ENCODE assay signal across 12 cellular contexts in the genomic region with DNA sequence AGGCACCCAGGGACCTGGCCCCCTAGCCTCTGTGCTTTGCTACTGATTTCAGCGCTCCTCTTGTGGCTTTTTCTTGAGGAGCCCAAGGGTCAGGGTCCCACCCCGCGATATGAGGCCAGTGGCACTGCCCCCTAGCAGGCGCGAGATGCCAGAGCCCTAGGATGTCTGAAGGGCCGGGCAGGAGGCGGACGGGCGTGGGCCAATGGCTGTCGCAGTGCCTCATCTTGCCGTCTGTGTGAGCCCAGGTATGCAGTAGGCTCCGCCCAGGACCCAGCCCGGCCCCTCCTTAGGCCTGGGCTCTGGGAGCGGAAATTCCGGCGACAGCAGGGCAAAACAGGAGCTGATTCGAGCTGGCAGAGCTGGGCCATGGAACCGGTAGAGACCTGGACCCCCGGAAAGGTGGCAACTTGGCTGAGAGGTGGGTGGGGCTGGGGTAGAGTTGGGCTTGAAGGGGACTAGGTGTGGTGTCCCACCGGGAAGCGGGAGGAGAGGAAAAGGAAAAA. TPM values are rescaled to one million over a fixed set of nuclear protein-coding genes. Genes with fewer than 3 reads are reported as not detected.
DNase-seq lines count a peak whose midpoint lies in the region; ATAC-seq, FAIRE-seq and TF ChIP-seq lines count a peak whose summit lies in the region.
"Had no signal": no experiment of that assay in that cellular context is flagged by ENCODE, and none has a peak within 500 bp of the region (broad histone marks: within the 10 kb centered on the region; RNA-seq: fewer than 3 reads in every experiment).

A gene with protein sequence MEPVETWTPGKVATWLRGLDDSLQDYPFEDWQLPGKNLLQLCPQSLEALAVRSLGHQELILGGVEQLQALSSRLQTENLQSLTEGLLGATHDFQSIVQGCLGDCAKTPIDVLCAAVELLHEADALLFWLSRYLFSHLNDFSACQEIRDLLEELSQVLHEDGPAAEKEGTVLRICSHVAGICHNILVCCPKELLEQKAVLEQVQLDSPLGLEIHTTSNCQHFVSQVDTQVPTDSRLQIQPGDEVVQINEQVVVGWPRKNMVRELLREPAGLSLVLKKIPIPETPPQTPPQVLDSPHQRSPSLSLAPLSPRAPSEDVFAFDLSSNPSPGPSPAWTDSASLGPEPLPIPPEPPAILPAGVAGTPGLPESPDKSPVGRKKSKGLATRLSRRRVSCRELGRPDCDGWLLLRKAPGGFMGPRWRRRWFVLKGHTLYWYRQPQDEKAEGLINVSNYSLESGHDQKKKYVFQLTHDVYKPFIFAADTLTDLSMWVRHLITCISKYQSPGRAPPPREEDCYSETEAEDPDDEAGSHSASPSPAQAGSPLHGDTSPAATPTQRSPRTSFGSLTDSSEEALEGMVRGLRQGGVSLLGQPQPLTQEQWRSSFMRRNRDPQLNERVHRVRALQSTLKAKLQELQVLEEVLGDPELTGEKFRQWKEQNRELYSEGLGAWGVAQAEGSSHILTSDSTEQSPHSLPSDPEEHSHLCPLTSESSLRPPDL (plus strand): TSS at position 310 of the 503 bp plus-strand sequence. CDS start 57 bp downstream, at position 367.

- H3K4me3 Mint-ChIP-seq in endodermal cell = peak within 1 kb of the TSS; percentile 79
- H3K4me3 Mint-ChIP-seq: central memory CD8-positive, alpha-beta T cell had no signal

- H3K4me1 ChIP-seq in endodermal cell (ENCODE audit: control insufficient read depth, insufficient read depth, low read length) = no peaks in the 10 kb centered on the region

- no peak for TF ChIP-seq POLR2A in GM12891 (IDR thresholded peaks at IDR 0.05; ENCODE audit: low read depth, low read length)

- peak within 1 kb of the TSS; percentile 98 for H3K27ac Mint-ChIP-seq in endodermal cell

- ATAC-seq in omental fat pad (ENCODE audit: low FRiP score) = peak; percentile 24
- no peak for ATAC-seq in GM18873 (IDR thresholded peaks at IDR 0.05; ENCODE audit: low FRiP score, unreplicated experiment)
- no peak for ATAC-seq in GM18519 (IDR thresholded peaks at IDR 0.05; ENCODE audit: low FRiP score, unreplicated experiment)

- peak; percentile 72 for TF ChIP-seq CTCF in endodermal cell (conservative IDR thresholded peaks at IDR 0.05)
- TF ChIP-seq CTCF in omental fat pad (IDR thresholded peaks at IDR 0.05) = no peak

- peak within 1 kb of the TSS; percentile 72 for H3K9ac ChIP-seq in endodermal cell (ENCODE audit: extremely low read depth, low read length, poor library complexity, severe bottlenecking)

- no peaks in the 10 kb centered on the region for H3K9me3 ChIP-seq in endodermal cell (ENCODE audit: control insufficient read depth, low read length)

- peak within 1 kb of the TSS; percentile 79 for H3K4me3 ChIP-seq in endodermal cell (ENCODE audit: low read length)

- no peaks in the 10 kb centered on the region for H3K27me3 ChIP-seq in endodermal cell (ENCODE audit: control insufficient read depth, insufficient read depth, low read length, poor library complexity, severe bottlenecking)

- H3K36me3 ChIP-seq in endodermal cell (ENCODE audit: control insufficient read depth, insufficient read depth, low read length) = peaks cover 4% of the 10 kb centered on the region

- H3K27me3 Mint-ChIP-seq in endodermal cell (ENCODE audit: insufficient read depth) = no peaks in the 10 kb centered on the region
- H3K27me3 Mint-ChIP-seq: central memory CD8-positive, alpha-beta T cell had no signal

- H3K27ac ChIP-seq in endodermal cell (ENCODE audit: low read depth, low read length) = no peak within 1 kb of the TSS

- no peaks in the 10 kb centered on the region for H3K9me3 Mint-ChIP-seq in endodermal cell
- H3K9me3 Mint-ChIP-seq: central memory CD8-positive, alpha-beta T cell had no signal

- WGBS in endodermal cell (ENCODE audit: insufficient coverage in 1 of 2, insufficient read length in 1 of 2), 2 experiments = 32 to 57% methylated on average over 15 to 21 of the region's 21 CpGs

- peaks cover 19% of the 10 kb centered on the region for H3K36me3 Mint-ChIP-seq in endodermal cell (ENCODE audit: low read depth)

- FAIRE-seq in GM12891 (lab: Jason Lieb, UNC) = peak; percentile 13
- FAIRE-seq: G401.6 had no signal

- peaks cover 3% of the 10 kb centered on the region for H3K4me1 Mint-ChIP-seq in endodermal cell
- H3K4me1 Mint-ChIP-seq: central memory CD8-positive, alpha-beta T cell had no signal

- DNase-seq in GM12891 (ENCODE audit: insufficient read length, low spot score) = no peak
- DNase-seq in NCI-H2107 (lab: John Stamatoyannopoulos, UW) = peak; percentile 44
- DNase-seq in endodermal cell = peak; percentile 98
- no peak for DNase-seq in omental fat pad (ENCODE audit: low spot score)
- DNase-seq in HUDEP-2 (lab: John Stamatoyannopoulos, UW; ENCODE audit: unreplicated experiment in 76 of 76) = no peak
- DNase-seq in activated CD4-positive, CD25-positive, alpha-beta regulatory T cell (lab: John Stamatoyannopoulos, UW) = no peak
- DNase-seq: T1000 had no signal

TF ChIP-seq in GM12891, 5 proteins besides CTCF, POLR2A, EP300 and RAD21:
- TF ChIP-seq POLR2AphosphoS5 (IDR thresholded peaks at IDR 0.05; ENCODE audit: low read depth, low read length) = no peak
- TF ChIP-seq SPI1 (IDR thresholded peaks at IDR 0.05; ENCODE audit: low read depth, low read length) = no peak
- TF ChIP-seq POU2F2 (IDR thresholded peaks at IDR 0.05; ENCODE audit: low read depth, low read length) = no peak
TF ChIP-seq in GM12891: peak in this region for 0.

RNA-seq across cellular contexts. Expression of the gene that starts here (rescaled TPM):
- 4.1 TPM for polyA plus RNA-seq in GM12891 (2012; ENCODE audit: low read depth, missing spikeins)
- total RNA-seq in endodermal cell (10 to 100 TPM; 35.8 to 44.1 TPM), omental fat pad (1 to 10 TPM in 2 of 4 donors, under 1 TPM in 2; 0.75 to 6.0 (median 1.3) TPM)
- 3.8 TPM for polyA plus RNA-seq in endodermal cell (2013, experiment 1 of 2)
- 3.8 TPM for polyA plus RNA-seq in endodermal cell (2013, experiment 2 of 2)
- total RNA-seq: H4 had no signal

Comparison
In these comparisons a context has a peak if more than half of its experiments do, and no peak if none do; other contexts are left out.
1. RNA of the gene that starts here (total RNA-seq): 35.8 to 44.1 TPM in endodermal cell; 0.75 to 6.0 TPM in omental fat pad; every median in the first group is over 4 times any median in the second.
2. DNase-seq: peak in NCI-H2107 (single experiment) and endodermal cell (single experiment); none in GM12891 (single experiment), omental fat pad (single experiment), HUDEP-2 (0 of 76) and activated CD4-positive, CD25-positive, alpha-beta regulatory T cell (0 of 4).